Comparison of ENCODE assay signal across 8 cellular contexts in the genomic region with DNA sequence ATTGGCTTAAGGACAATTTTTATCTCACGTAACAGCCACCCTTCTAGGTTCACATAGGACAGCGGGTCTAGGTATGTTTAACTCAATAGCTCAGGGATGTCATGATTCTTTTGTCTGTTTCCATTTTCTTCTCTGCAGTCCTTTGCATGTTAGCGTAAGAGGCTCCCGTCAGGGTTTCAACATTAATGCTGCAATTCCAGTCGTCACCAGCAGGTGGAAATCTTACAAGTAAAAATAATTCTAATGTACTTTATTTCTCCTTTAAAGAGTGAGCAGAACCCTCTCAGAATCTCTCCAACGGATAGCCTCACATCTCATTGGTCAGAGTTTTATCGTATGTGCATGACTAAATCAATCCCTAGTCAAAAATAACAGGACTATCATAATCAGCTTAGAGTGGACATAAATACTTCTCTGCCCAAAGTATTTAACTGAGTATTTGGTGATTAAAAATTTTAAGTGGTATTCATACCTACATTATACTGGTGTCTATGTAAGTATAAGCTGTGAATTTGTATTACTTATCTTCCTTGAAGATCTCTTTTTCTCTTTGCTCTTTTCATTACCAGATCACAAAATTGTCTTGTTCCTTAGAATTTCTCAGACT.
A peak's percentile ranks its signal among the peaks of the same experiment; 100 is the strongest.
DNase-seq lines count a peak whose midpoint lies in the region; ATAC-seq and TF ChIP-seq lines count a peak whose summit lies in the region.

No MANE protein-coding gene starts in this region.

- H3K4me1 Mint-ChIP-seq in CD4-positive, CD25-positive, alpha-beta regulatory T cell, result no peaks in the 10 kb centered on the region

- peaks cover 0 to 2% (median 0%) of the 10 kb centered on the region in 7 donors for H3K9me3 Mint-ChIP-seq in CD4-positive, CD25-positive, alpha-beta regulatory T cell

- H3K27ac Mint-ChIP-seq in CD4-positive, CD25-positive, alpha-beta regulatory T cell, result no peak overlapping the region

- H3K9ac ChIP-seq in liver (ENCODE audit: low read depth in 1 of 2, low read length in 2 of 2), result no peak overlapping the region

- TF ChIP-seq POLR2A in breast epithelium (IDR thresholded peaks at IDR 0.05), result no peak
- TF ChIP-seq POLR2A in stomach (IDR thresholded peaks at IDR 0.05), result no peak

- no peaks in the 10 kb centered on the region for H3K27me3 Mint-ChIP-seq in CD4-positive, CD25-positive, alpha-beta regulatory T cell

- no peak overlapping the region for H3K27ac ChIP-seq in CD4-positive, CD25-positive, alpha-beta regulatory T cell (ENCODE audit: insufficient read depth, low read length, poor library complexity, severe bottlenecking)
- H3K27ac ChIP-seq in breast epithelium (no peak overlapping the region), liver (ENCODE audit: low read depth in 1 of 2, low read length in 2 of 2) (no peak overlapping the region), stomach (no peak overlapping the region)

- ATAC-seq in CD4-positive, CD25-positive, alpha-beta regulatory T cell (ENCODE audit: low read depth in 2 of 2), result no peak
- ATAC-seq in GM18498 (IDR thresholded peaks at IDR 0.05; ENCODE audit: unreplicated experiment), result peak; percentile 60
- peak; percentile 60 for ATAC-seq in HG03442 (IDR thresholded peaks at IDR 0.05; ENCODE audit: unreplicated experiment)

- intact Hi-C loops in breast epithelium (cut with DNase I; ENCODE audit: low total_unique reads), result no loop called here
- intact Hi-C loops in stomach (cut with DNase I; ENCODE audit: low total_unique reads), result loop anchor here (10.0 kb wide), 1 partner anchor 397 kb away; no protein-coding TSS in a partner anchor

- no peak for TF ChIP-seq EP300 in stomach (IDR thresholded peaks at IDR 0.05)

- H3K27me3 ChIP-seq in CD4-positive, CD25-positive, alpha-beta regulatory T cell (ENCODE audit: control insufficient read depth, insufficient read depth, low read length), result no peaks in the 10 kb centered on the region
- H3K27me3 ChIP-seq in breast epithelium (no peaks in the 10 kb centered on the region), liver (ENCODE audit: control insufficient read depth in 4 of 4, insufficient read depth in 4 of 4, low read length in 3 of 4) (no peaks in the 10 kb centered on the region), stomach (no peaks in the 10 kb centered on the region)

- 18% methylated on average over 7 of the region's 7 CpGs for WGBS in liver
- WGBS in stomach, 5 donors, result 9 to 22% (median 18%) methylated on average over 7 of the region's 7 CpGs

- TF ChIP-seq CTCF in breast epithelium (IDR thresholded peaks at IDR 0.05), result peak; percentile 41 to 50 (median 45)
- TF ChIP-seq CTCF in liver (IDR thresholded peaks at IDR 0.05; ENCODE audit: low read depth, low read length, missing input control), result peak; percentile 73
- TF ChIP-seq CTCF in stomach (IDR thresholded peaks at IDR 0.05), result peak in 5 of 7 experiments; percentile 25 to 79 (median 54)

- H3K4me3 ChIP-seq in CD4-positive, CD25-positive, alpha-beta regulatory T cell (ENCODE audit: low read depth, low read length), result no peak overlapping the region
- H3K4me3 ChIP-seq in breast epithelium (no peak overlapping the region), liver (ENCODE audit: low read depth in 1 of 3, low read length in 3 of 3) (no peak overlapping the region), stomach (no peak overlapping the region)

- H3K9me3 ChIP-seq in CD4-positive, CD25-positive, alpha-beta regulatory T cell (ENCODE audit: control insufficient read depth in 2 of 2, low read length in 2 of 2), result no peaks in the 10 kb centered on the region
- H3K9me3 ChIP-seq in breast epithelium (no peaks in the 10 kb centered on the region), liver (ENCODE audit: control insufficient read depth in 4 of 4, low read length in 3 of 4) (no peaks in the 10 kb centered on the region), stomach (no peaks in the 10 kb centered on the region)

- H3K4me1 ChIP-seq in CD4-positive, CD25-positive, alpha-beta regulatory T cell (ENCODE audit: control insufficient read depth, insufficient read depth, low read length, poor library complexity, severe bottlenecking), result no peaks in the 10 kb centered on the region
- H3K4me1 ChIP-seq in breast epithelium (no peaks in the 10 kb centered on the region), liver (ENCODE audit: control insufficient read depth in 4 of 4, insufficient read depth in 4 of 4, low read length in 3 of 4) (no peaks in the 10 kb centered on the region), stomach (no peaks in the 10 kb centered on the region)

- H3K36me3 Mint-ChIP-seq in CD4-positive, CD25-positive, alpha-beta regulatory T cell, result no peaks in the 10 kb centered on the region

- TF ChIP-seq RAD21 in liver (IDR thresholded peaks at IDR 0.05), result peak; percentile 71 to 74

- peak; percentile 1 to 56 (median 9) for DNase-seq in CD4-positive, CD25-positive, alpha-beta regulatory T cell
- DNase-seq in RKO (ENCODE audit: low spot score) (peak; percentile 71), breast epithelium (ENCODE audit: low spot score in 2 of 2) (peak; percentile 22 to 54), stomach (peak; percentile 64), NCI-H1105 (lab: John Stamatoyannopoulos, UW) (no peak)

- no peak overlapping the region for H3K4me3 Mint-ChIP-seq in CD4-positive, CD25-positive, alpha-beta regulatory T cell

- H3K36me3 ChIP-seq in CD4-positive, CD25-positive, alpha-beta regulatory T cell (ENCODE audit: control insufficient read depth, insufficient read depth, low read length), result no peaks in the 10 kb centered on the region
- no peaks in the 10 kb centered on the region for H3K36me3 ChIP-seq in breast epithelium
- H3K36me3 ChIP-seq in liver (ENCODE audit: control insufficient read depth in 4 of 4, insufficient read depth in 3 of 4, low read depth in 1 of 4, low read length in 3 of 4), result no peaks in the 10 kb centered on the region
- H3K36me3 ChIP-seq in stomach, result no peaks in the 10 kb centered on the region

TF ChIP-seq in liver, 16 proteins besides CTCF, POLR2A, EP300 and RAD21:
- TF ChIP-seq RXRA (IDR thresholded peaks at IDR 0.05) (no peak), TAF1 (conservative IDR thresholded peaks at IDR 0.05) (no peak), SP1 (IDR thresholded peaks at IDR 0.05) (no peak), HNF4G (IDR thresholded peaks at IDR 0.05) (no peak), FOXA1 (IDR thresholded peaks at IDR 0.05) (no peak), HNF4A (conservative IDR thresholded peaks at IDR 0.05) (no peak)
- TF ChIP-seq, protein P1, sequence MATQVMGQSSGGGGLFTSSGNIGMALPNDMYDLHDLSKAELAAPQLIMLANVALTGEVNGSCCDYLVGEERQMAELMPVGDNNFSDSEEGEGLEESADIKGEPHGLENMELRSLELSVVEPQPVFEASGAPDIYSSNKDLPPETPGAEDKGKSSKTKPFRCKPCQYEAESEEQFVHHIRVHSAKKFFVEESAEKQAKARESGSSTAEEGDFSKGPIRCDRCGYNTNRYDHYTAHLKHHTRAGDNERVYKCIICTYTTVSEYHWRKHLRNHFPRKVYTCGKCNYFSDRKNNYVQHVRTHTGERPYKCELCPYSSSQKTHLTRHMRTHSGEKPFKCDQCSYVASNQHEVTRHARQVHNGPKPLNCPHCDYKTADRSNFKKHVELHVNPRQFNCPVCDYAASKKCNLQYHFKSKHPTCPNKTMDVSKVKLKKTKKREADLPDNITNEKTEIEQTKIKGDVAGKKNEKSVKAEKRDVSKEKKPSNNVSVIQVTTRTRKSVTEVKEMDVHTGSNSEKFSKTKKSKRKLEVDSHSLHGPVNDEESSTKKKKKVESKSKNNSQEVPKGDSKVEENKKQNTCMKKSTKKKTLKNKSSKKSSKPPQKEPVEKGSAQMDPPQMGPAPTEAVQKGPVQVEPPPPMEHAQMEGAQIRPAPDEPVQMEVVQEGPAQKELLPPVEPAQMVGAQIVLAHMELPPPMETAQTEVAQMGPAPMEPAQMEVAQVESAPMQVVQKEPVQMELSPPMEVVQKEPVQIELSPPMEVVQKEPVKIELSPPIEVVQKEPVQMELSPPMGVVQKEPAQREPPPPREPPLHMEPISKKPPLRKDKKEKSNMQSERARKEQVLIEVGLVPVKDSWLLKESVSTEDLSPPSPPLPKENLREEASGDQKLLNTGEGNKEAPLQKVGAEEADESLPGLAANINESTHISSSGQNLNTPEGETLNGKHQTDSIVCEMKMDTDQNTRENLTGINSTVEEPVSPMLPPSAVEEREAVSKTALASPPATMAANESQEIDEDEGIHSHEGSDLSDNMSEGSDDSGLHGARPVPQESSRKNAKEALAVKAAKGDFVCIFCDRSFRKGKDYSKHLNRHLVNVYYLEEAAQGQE (IDR thresholded peaks at IDR 0.05), result no peak
- TF ChIP-seq, protein P2, sequence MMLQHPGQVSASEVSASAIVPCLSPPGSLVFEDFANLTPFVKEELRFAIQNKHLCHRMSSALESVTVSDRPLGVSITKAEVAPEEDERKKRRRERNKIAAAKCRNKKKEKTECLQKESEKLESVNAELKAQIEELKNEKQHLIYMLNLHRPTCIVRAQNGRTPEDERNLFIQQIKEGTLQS (IDR thresholded peaks at IDR 0.05), result no peak

Comparison
In these comparisons a context has a peak if more than half of its experiments do, and no peak if none do; other contexts are left out.
1. ATAC-seq: peak in GM18498 (single experiment) and HG03442 (single experiment); none in CD4-positive, CD25-positive, alpha-beta regulatory T cell (0 of 2).
2. Peak in every context shown above with its lines, with median percentiles within 50 percentile points of each other: CTCF ChIP-seq.